ENCODE assay signal across 8 cellular contexts in genomic region chr3:142180761-142181362, GRCh38.
DNase-seq lines count a peak whose midpoint lies in the region; ATAC-seq and TF ChIP-seq lines count a peak whose summit lies in the region.

No MANE protein-coding gene starts in this region.

- no peaks in the 10 kb centered on the region for H3K9me3 ChIP-seq in Loucy (ENCODE audit: insufficient read depth, low read depth, low read length)

- ATAC-seq in HG03378 (IDR thresholded peaks at IDR 0.05; ENCODE audit: unreplicated experiment), result no peak

- H3K9me2 ChIP-seq in Loucy (replicated peaks; ENCODE audit: low read depth, low read length), result no peaks in the 10 kb centered on the region

- DNase-seq in activated gamma-delta T cell treated with Interleukin-2 at 50 U/mL for 16 hours, result peak; percentile 17
- no peak for DNase-seq in activated gamma-delta T cell (lab: John Stamatoyannopoulos, UW)
- DNase-seq in activated T-cell treated with anti-CD3 and anti-CD28 coated beads, Interleukin-2, amount 50 U/mL, for 1 hour, result peak; percentile 26
- peak; percentile 26 for DNase-seq in hepatic stellate cell (ENCODE audit: low spot score)
- peak; percentile 4 for DNase-seq in stimulated activated CD4-positive, alpha-beta T cell treated with anti-CD3 and anti-CD28 coated beads, Interleukin-4, amount 100 ng/mL, for 1 hour
- DNase-seq in DMS79 (lab: John Stamatoyannopoulos, UW), result no peak

- no peaks in the 10 kb centered on the region for H3K79me2 ChIP-seq in Loucy (ENCODE audit: insufficient read depth, low read length)

- no peaks in the 10 kb centered on the region for H3K4me1 ChIP-seq in Loucy (ENCODE audit: insufficient read depth, low read length, poor library complexity, severe bottlenecking)

- H3K4me3 ChIP-seq in Loucy (ENCODE audit: low read length, poor library complexity, severe bottlenecking), result no peak overlapping the region

- no peak overlapping the region for H2AFZ ChIP-seq in Loucy (ENCODE audit: low read length)

- peaks cover 11% of the 10 kb centered on the region; the same call in 1 of the 2 replicates for H3K36me3 ChIP-seq in Loucy (ENCODE audit: insufficient read depth, low read length)

- H3K27me3 ChIP-seq in Loucy (ENCODE audit: insufficient read depth, low read length, poor library complexity, severe bottlenecking), result no peaks in the 10 kb centered on the region

- H3F3A ChIP-seq in Loucy (ENCODE audit: low read depth), result peaks cover 1% of the 10 kb centered on the region; the same call in 1 of the 2 replicates

- peak; percentile 78 for TF ChIP-seq CTCF in Loucy (conservative IDR thresholded peaks at IDR 0.05; ENCODE audit: low read length)

- no peak overlapping the region for H3K4me2 ChIP-seq in Loucy (ENCODE audit: low read depth, low read length, poor library complexity, severe bottlenecking)

- H4K20me1 ChIP-seq in Loucy (ENCODE audit: insufficient read depth, low read length, poor library complexity, severe bottlenecking), result no peaks in the 10 kb centered on the region

- H3K9ac ChIP-seq in Loucy (ENCODE audit: low read depth, low read length, poor library complexity, severe bottlenecking), result no peak overlapping the region

Comparison
In these comparisons a context has a peak if more than half of its experiments do, and no peak if none do; other contexts are left out.
1. DNase-seq: peak in activated gamma-delta T cell treated with Interleukin-2 at 50 U/mL for 16 hours (single experiment), activated T-cell treated with anti-CD3 and anti-CD28 coated beads, Interleukin-2, amount 50 U/mL, for 1 hour (single experiment), hepatic stellate cell (single experiment) and stimulated activated CD4-positive, alpha-beta T cell treated with anti-CD3 and anti-CD28 coated beads, Interleukin-4, amount 100 ng/mL, for 1 hour (single experiment); none in activated gamma-delta T cell (single experiment) and DMS79 (single experiment).